Comparison of ENCODE assay signal across 1 cellular context in the genomic region with DNA sequence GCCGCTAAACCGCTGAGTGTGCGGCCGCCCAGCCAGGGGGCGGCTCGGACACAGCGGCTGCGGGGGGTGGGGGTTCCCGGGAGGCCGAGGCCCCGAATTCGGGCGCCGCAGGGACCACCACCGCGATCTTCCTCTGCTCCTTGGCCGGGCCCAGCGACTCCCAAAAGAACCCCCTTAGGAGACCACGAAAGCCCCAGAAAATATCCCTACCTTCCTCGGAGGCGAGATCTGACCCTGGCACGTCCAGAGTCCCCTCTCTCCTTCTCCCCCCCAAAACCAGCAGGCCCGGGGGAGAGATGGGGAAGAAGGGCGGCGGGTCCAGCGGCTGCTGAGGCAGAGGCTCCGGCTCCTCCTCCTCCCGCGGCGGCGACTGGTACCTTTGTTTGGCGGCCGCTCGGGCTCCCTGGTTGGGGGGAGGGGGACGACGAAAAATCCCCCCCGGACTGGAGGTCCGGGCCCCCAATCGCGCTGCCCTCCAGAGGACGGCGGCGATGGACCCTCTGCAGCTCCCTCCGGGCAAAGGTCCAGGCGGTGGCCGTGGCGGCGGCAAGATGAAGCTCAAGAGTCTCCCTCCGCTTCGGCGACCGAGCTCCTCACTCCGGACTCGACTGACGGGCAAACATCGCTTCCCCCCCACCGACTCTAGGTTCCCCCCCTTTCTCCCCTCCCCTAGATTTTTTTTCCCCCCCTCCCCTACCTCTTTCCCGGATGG.
A peak's percentile ranks its signal among the peaks of the same experiment; 100 is the strongest.
TF ChIP-seq lines count a peak whose summit lies in the region.

A gene with protein sequence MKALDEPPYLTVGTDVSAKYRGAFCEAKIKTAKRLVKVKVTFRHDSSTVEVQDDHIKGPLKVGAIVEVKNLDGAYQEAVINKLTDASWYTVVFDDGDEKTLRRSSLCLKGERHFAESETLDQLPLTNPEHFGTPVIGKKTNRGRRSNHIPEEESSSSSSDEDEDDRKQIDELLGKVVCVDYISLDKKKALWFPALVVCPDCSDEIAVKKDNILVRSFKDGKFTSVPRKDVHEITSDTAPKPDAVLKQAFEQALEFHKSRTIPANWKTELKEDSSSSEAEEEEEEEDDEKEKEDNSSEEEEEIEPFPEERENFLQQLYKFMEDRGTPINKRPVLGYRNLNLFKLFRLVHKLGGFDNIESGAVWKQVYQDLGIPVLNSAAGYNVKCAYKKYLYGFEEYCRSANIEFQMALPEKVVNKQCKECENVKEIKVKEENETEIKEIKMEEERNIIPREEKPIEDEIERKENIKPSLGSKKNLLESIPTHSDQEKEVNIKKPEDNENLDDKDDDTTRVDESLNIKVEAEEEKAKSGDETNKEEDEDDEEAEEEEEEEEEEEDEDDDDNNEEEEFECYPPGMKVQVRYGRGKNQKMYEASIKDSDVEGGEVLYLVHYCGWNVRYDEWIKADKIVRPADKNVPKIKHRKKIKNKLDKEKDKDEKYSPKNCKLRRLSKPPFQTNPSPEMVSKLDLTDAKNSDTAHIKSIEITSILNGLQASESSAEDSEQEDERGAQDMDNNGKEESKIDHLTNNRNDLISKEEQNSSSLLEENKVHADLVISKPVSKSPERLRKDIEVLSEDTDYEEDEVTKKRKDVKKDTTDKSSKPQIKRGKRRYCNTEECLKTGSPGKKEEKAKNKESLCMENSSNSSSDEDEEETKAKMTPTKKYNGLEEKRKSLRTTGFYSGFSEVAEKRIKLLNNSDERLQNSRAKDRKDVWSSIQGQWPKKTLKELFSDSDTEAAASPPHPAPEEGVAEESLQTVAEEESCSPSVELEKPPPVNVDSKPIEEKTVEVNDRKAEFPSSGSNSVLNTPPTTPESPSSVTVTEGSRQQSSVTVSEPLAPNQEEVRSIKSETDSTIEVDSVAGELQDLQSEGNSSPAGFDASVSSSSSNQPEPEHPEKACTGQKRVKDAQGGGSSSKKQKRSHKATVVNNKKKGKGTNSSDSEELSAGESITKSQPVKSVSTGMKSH (N-terminal part only) (minus strand): TSS at position 621 of the 712 bp plus-strand sequence. CDS start 1,260 bp downstream, outside the sequence.

TF ChIP-seq in K562, 482 proteins besides CTCF, POLR2A, EP300 and RAD21 (continued from another document and continues in another):
- TF ChIP-seq, protein P1, sequence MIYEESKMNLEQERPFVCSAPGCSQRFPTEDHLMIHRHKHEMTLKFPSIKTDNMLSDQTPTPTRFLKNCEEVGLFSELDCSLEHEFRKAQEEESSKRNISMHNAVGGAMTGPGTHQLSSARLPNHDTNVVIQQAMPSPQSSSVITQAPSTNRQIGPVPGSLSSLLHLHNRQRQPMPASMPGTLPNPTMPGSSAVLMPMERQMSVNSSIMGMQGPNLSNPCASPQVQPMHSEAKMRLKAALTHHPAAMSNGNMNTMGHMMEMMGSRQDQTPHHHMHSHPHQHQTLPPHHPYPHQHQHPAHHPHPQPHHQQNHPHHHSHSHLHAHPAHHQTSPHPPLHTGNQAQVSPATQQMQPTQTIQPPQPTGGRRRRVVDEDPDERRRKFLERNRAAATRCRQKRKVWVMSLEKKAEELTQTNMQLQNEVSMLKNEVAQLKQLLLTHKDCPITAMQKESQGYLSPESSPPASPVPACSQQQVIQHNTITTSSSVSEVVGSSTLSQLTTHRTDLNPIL (CRISPR knock-in tag; IDR thresholded peaks at IDR 0.05) = no peak
- TF ChIP-seq POLR2AphosphoS5 (IDR thresholded peaks at IDR 0.05; ENCODE audit: control insufficient read depth, insufficient read depth, low read depth, low read length) = peak; percentile 57; the same call in 1 of the 2 replicates
- TF ChIP-seq, protein P2, sequence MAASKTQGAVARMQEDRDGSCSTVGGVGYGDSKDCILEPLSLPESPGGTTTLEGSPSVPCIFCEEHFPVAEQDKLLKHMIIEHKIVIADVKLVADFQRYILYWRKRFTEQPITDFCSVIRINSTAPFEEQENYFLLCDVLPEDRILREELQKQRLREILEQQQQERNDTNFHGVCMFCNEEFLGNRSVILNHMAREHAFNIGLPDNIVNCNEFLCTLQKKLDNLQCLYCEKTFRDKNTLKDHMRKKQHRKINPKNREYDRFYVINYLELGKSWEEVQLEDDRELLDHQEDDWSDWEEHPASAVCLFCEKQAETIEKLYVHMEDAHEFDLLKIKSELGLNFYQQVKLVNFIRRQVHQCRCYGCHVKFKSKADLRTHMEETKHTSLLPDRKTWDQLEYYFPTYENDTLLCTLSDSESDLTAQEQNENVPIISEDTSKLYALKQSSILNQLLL (CRISPR knock-in tag; IDR thresholded peaks at IDR 0.05; ENCODE audit: borderline replicate concordance) = no peak
- peak; percentile 95 for TF ChIP-seq RBBP5 (IDR thresholded peaks at IDR 0.05; ENCODE audit: borderline replicate concordance, insufficient read depth, low read length, poor library complexity, severe bottlenecking)
- no peak for TF ChIP-seq KAT8 (IDR thresholded peaks at IDR 0.05; ENCODE audit: low read depth)
- TF ChIP-seq, protein P3, sequence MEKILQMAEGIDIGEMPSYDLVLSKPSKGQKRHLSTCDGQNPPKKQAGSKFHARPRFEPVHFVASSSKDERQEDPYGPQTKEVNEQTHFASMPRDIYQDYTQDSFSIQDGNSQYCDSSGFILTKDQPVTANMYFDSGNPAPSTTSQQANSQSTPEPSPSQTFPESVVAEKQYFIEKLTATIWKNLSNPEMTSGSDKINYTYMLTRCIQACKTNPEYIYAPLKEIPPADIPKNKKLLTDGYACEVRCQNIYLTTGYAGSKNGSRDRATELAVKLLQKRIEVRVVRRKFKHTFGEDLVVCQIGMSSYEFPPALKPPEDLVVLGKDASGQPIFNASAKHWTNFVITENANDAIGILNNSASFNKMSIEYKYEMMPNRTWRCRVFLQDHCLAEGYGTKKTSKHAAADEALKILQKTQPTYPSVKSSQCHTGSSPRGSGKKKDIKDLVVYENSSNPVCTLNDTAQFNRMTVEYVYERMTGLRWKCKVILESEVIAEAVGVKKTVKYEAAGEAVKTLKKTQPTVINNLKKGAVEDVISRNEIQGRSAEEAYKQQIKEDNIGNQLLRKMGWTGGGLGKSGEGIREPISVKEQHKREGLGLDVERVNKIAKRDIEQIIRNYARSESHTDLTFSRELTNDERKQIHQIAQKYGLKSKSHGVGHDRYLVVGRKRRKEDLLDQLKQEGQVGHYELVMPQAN (IDR thresholded peaks at IDR 0.05; ENCODE audit: borderline replicate concordance) = 0 out of 2 replicates have a peak, but pooled peaks have one; percentile 58
- no peak for TF ChIP-seq SRSF7 (optimal IDR thresholded peaks at IDR 0.05; ENCODE audit: low read depth, low read length)
- TF ChIP-seq, protein P4, sequence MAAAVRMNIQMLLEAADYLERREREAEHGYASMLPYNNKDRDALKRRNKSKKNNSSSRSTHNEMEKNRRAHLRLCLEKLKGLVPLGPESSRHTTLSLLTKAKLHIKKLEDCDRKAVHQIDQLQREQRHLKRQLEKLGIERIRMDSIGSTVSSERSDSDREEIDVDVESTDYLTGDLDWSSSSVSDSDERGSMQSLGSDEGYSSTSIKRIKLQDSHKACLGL (CRISPR knock-in tag; IDR thresholded peaks at IDR 0.05; ENCODE audit: borderline replicate concordance, poor library complexity, severe bottlenecking) = no peak
- TF ChIP-seq GATAD2B (IDR thresholded peaks at IDR 0.05; ENCODE audit: borderline replicate concordance) = 0 out of 2 replicates have a peak, but pooled peaks have one; percentile 5
- 0 out of 2 replicates have a peak, but pooled peaks have one; percentile 43 for TF ChIP-seq E2F3 (CRISPR knock-in tag; IDR thresholded peaks at IDR 0.05)
- TF ChIP-seq, protein P5, sequence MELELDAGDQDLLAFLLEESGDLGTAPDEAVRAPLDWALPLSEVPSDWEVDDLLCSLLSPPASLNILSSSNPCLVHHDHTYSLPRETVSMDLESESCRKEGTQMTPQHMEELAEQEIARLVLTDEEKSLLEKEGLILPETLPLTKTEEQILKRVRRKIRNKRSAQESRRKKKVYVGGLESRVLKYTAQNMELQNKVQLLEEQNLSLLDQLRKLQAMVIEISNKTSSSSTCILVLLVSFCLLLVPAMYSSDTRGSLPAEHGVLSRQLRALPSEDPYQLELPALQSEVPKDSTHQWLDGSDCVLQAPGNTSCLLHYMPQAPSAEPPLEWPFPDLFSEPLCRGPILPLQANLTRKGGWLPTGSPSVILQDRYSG (tag; conservative IDR thresholded peaks at IDR 0.05; ENCODE audit: low read depth) = no peak
- TF ChIP-seq, protein P6, sequence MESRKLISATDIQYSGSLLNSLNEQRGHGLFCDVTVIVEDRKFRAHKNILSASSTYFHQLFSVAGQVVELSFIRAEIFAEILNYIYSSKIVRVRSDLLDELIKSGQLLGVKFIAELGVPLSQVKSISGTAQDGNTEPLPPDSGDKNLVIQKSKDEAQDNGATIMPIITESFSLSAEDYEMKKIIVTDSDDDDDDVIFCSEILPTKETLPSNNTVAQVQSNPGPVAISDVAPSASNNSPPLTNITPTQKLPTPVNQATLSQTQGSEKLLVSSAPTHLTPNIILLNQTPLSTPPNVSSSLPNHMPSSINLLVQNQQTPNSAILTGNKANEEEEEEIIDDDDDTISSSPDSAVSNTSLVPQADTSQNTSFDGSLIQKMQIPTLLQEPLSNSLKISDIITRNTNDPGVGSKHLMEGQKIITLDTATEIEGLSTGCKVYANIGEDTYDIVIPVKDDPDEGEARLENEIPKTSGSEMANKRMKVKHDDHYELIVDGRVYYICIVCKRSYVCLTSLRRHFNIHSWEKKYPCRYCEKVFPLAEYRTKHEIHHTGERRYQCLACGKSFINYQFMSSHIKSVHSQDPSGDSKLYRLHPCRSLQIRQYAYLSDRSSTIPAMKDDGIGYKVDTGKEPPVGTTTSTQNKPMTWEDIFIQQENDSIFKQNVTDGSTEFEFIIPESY (CRISPR knock-in tag; IDR thresholded peaks at IDR 0.05) = 0 out of 2 replicates have a peak, but pooled peaks have one; percentile 8
- no peak for TF ChIP-seq HMGN3 (IDR thresholded peaks at IDR 0.05; ENCODE audit: borderline replicate concordance, extremely low read depth, insufficient read length, low read depth, low read length)
- TF ChIP-seq, protein P7, sequence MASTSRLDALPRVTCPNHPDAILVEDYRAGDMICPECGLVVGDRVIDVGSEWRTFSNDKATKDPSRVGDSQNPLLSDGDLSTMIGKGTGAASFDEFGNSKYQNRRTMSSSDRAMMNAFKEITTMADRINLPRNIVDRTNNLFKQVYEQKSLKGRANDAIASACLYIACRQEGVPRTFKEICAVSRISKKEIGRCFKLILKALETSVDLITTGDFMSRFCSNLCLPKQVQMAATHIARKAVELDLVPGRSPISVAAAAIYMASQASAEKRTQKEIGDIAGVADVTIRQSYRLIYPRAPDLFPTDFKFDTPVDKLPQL (IDR thresholded peaks at IDR 0.05; ENCODE audit: extremely low read depth, insufficient read length) = no peak
- no peak for TF ChIP-seq NR2F6 (CRISPR knock-in tag; IDR thresholded peaks at IDR 0.05)
- TF ChIP-seq KDM5B (IDR thresholded peaks at IDR 0.05; ENCODE audit: insufficient replicate concordance, low read depth, low read length) = peak; percentile 11
- peak in 1 of 2 experiments; percentile 90; a peak in 2 of 4 replicates for TF ChIP-seq KDM4B (IDR thresholded peaks at IDR 0.05; ENCODE audit: borderline replicate concordance in 2 of 2, low read depth in 1 of 2)
- no peak for TF ChIP-seq NBN (IDR thresholded peaks at IDR 0.05; ENCODE audit: low read depth)
- no peak for TF ChIP-seq ZNF121 (CRISPR knock-in tag; conservative IDR thresholded peaks at IDR 0.05)
- no peak for TF ChIP-seq GABPA (tag; conservative IDR thresholded peaks at IDR 0.05; ENCODE audit: low read depth)
- TF ChIP-seq, protein P8, sequence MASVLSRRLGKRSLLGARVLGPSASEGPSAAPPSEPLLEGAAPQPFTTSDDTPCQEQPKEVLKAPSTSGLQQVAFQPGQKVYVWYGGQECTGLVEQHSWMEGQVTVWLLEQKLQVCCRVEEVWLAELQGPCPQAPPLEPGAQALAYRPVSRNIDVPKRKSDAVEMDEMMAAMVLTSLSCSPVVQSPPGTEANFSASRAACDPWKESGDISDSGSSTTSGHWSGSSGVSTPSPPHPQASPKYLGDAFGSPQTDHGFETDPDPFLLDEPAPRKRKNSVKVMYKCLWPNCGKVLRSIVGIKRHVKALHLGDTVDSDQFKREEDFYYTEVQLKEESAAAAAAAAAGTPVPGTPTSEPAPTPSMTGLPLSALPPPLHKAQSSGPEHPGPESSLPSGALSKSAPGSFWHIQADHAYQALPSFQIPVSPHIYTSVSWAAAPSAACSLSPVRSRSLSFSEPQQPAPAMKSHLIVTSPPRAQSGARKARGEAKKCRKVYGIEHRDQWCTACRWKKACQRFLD (CRISPR knock-in tag; IDR thresholded peaks at IDR 0.05) = no peak
- TF ChIP-seq BCOR (IDR thresholded peaks at IDR 0.05) = no peak
- no peak for TF ChIP-seq RFX5 (IDR thresholded peaks at IDR 0.05; ENCODE audit: low read depth, low read length)
- TF ChIP-seq DDX20 (tag; IDR thresholded peaks at IDR 0.05; ENCODE audit: low read depth) = no peak
- peak; percentile 73 for TF ChIP-seq PHF8 (IDR thresholded peaks at IDR 0.05; ENCODE audit: borderline replicate concordance, low read length)
- TF ChIP-seq CAMTA2 (CRISPR knock-in tag; conservative IDR thresholded peaks at IDR 0.05) = 0 out of 2 replicates have a peak, but pooled peaks have one; percentile 44
- TF ChIP-seq, protein P9, sequence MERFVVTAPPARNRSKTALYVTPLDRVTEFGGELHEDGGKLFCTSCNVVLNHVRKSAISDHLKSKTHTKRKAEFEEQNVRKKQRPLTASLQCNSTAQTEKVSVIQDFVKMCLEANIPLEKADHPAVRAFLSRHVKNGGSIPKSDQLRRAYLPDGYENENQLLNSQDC (CRISPR knock-in tag; IDR thresholded peaks at IDR 0.05) = peak; percentile 83; the same call in 1 of the 2 replicates
- TF ChIP-seq, protein P10, sequence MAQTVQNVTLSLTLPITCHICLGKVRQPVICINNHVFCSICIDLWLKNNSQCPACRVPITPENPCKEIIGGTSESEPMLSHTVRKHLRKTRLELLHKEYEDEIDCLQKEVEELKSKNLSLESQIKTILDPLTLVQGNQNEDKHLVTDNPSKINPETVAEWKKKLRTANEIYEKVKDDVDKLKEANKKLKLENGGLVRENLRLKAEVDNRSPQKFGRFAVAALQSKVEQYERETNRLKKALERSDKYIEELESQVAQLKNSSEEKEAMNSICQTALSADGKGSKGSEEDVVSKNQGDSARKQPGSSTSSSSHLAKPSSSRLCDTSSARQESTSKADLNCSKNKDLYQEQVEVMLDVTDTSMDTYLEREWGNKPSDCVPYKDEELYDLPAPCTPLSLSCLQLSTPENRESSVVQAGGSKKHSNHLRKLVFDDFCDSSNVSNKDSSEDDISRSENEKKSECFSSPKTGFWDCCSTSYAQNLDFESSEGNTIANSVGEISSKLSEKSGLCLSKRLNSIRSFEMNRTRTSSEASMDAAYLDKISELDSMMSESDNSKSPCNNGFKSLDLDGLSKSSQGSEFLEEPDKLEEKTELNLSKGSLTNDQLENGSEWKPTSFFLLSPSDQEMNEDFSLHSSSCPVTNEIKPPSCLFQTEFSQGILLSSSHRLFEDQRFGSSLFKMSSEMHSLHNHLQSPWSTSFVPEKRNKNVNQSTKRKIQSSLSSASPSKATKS (CRISPR knock-in tag; IDR thresholded peaks at IDR 0.05) = no peak
- TF ChIP-seq CHD2 (IDR thresholded peaks at IDR 0.05; ENCODE audit: low read depth, low read length) = no peak
- TF ChIP-seq MTA1 (IDR thresholded peaks at IDR 0.05; ENCODE audit: borderline replicate concordance) = no peak
